Comparison of ENCODE assay signal across 8 cellular contexts in the genomic region with DNA sequence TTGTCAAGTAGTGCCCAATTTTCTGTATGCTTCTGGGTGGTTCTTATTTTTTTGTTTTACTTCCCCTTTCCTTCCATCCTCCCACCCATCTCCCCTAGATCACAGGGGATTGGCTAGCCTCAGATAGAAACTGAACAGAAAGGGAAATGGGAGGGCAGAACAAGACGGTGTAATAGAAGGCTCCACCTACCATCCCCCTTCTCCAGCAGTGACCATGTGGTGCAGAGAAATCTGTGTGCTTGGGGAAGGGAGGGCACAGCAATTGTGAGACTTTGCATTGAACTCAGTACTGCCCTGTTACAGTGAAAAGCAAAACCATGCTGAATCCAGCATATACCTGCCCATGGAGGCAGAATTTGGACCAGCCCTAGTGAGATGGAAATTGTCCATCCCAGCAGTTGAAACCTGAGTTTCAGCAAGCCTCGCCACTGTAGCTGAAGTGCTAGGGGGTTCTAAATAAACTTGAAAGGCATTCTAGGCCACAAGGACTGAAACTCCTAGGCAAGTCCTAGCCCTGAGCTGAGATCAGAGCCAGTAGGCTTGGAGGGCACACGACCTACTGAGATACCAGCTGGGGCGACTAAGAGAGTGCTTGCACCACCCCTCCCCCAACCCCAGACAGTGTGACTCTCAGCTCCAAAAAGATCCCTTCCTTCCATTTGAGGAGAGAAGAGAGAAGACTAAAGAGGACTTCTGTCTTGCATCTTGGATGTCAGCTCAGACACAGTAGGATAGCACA. TPM values are rescaled to one million over a fixed set of nuclear protein-coding genes. Genes with fewer than 3 reads are reported as not detected.
DNase-seq lines count a peak whose midpoint lies in the region; ATAC-seq lines count a peak whose summit lies in the region.

No MANE protein-coding gene starts in this region.

- peak overlapping the region; percentile 25 to 63 (median 56) for H3K4me3 Mint-ChIP-seq in naive thymus-derived CD4-positive, alpha-beta T cell

- intact Hi-C loops in naive thymus-derived CD4-positive, alpha-beta T cell (cut with micrococcal nuclease), result no loop called here

- ATAC-seq in GM19351 (IDR thresholded peaks at IDR 0.05; ENCODE audit: unreplicated experiment) (peak; percentile 97), HG03175 (IDR thresholded peaks at IDR 0.05; ENCODE audit: unreplicated experiment) (peak; percentile 97)
- peak; percentile 98 for ATAC-seq in naive thymus-derived CD4-positive, alpha-beta T cell

- peak; percentile 44 for DNase-seq in CMK (ENCODE audit: low read depth)
- peak; percentile 28 for DNase-seq in UCSD-AML1 (lab: John Stamatoyannopoulos, UW; ENCODE audit: unreplicated experiment)
- DNase-seq in naive thymus-derived CD4-positive, alpha-beta T cell, result peak in 6 of 9 donors; percentile 11 to 43 (median 30)
- no peak for DNase-seq in effector CD4-positive, alpha-beta T cell
- no peak for DNase-seq in islet precursor cell
- no peak for DNase-seq in NCI-H2196 treated with DMSO at 0.1 percent for 48 hours (lab: John Stamatoyannopoulos, UW; ENCODE audit: unreplicated experiment)

- peaks cover 0 to 25% (median 9%) of the 10 kb centered on the region in 11 donors for H3K9me3 Mint-ChIP-seq in naive thymus-derived CD4-positive, alpha-beta T cell

- H3K9me3 ChIP-seq in naive thymus-derived CD4-positive, alpha-beta T cell (ENCODE audit: control insufficient read depth in 2 of 3, low read length in 3 of 3), result peaks cover 0 to 5% (median 0%) of the 10 kb centered on the region in 3 experiments

- peaks cover 8 to 63% (median 30%) of the 10 kb centered on the region in 5 donors for H3K36me3 Mint-ChIP-seq in naive thymus-derived CD4-positive, alpha-beta T cell

- H3K4me1 Mint-ChIP-seq in naive thymus-derived CD4-positive, alpha-beta T cell, result peaks cover 40 to 71% (median 52%) of the 10 kb centered on the region in 7 donors

- no peaks in the 10 kb centered on the region for H3K27me3 Mint-ChIP-seq in naive thymus-derived CD4-positive, alpha-beta T cell

- H3K36me3 ChIP-seq in naive thymus-derived CD4-positive, alpha-beta T cell (ENCODE audit: control insufficient read depth in 2 of 3, insufficient read depth in 3 of 3, low read length in 3 of 3), result peaks cover 0 to 6% (median 0%) of the 10 kb centered on the region in 3 experiments

- no peak overlapping the region for H3K4me3 ChIP-seq in naive thymus-derived CD4-positive, alpha-beta T cell (ENCODE audit: low read length)

- H3K27ac ChIP-seq in naive thymus-derived CD4-positive, alpha-beta T cell (ENCODE audit: low read depth, low read length), result peak overlapping the region; percentile 47

- H3K4me1 ChIP-seq in naive thymus-derived CD4-positive, alpha-beta T cell (ENCODE audit: control insufficient read depth in 2 of 2, insufficient read depth in 2 of 2, low read length in 2 of 2), result peaks cover 12 to 26% of the 10 kb centered on the region in 2 donors

- no peaks in the 10 kb centered on the region for H3K27me3 ChIP-seq in naive thymus-derived CD4-positive, alpha-beta T cell (ENCODE audit: control insufficient read depth in 2 of 2, insufficient read depth in 2 of 2, low read length in 2 of 2)

- H3K27ac Mint-ChIP-seq in naive thymus-derived CD4-positive, alpha-beta T cell, result peak overlapping the region in 7 of 9 donors; percentile 36 to 80 (median 61)

- POLR2A ChIA-PET in naive thymus-derived CD4-positive, alpha-beta T cell (lab: Charles Lee), result interaction anchor here (0.6 kb wide), 1 partner anchor 170 kb away, joined by 3 read pairs; no protein-coding TSS in a partner anchor

- CTCF ChIA-PET in naive thymus-derived CD4-positive, alpha-beta T cell (lab: Charles Lee), result no interaction called here

RNA-seq across cellular contexts. Expression of gene SLFN11, which starts 5.2 kb away (rescaled TPM):
- 10 to 100 TPM; 13.8 to 71.9 (median 29.7) TPM for total RNA-seq in naive thymus-derived CD4-positive, alpha-beta T cell
- polyA plus RNA-seq in naive thymus-derived CD4-positive, alpha-beta T cell, result 1 to 10 TPM; 5.5 to 8.0 TPM

Comparison
In these comparisons a context has a peak if more than half of its experiments do, and no peak if none do; other contexts are left out.
1. DNase-seq: peak in CMK (single experiment), UCSD-AML1 (single experiment) and naive thymus-derived CD4-positive, alpha-beta T cell (6 of 9); none in effector CD4-positive, alpha-beta T cell (single experiment), islet precursor cell (single experiment) and NCI-H2196 treated with DMSO at 0.1 percent for 48 hours (single experiment).
2. Peak in every context shown above with its lines, with median percentiles within 50 percentile points of each other: ATAC-seq.